ENCODE assay signal across 8 cellular contexts in the genomic region with DNA sequence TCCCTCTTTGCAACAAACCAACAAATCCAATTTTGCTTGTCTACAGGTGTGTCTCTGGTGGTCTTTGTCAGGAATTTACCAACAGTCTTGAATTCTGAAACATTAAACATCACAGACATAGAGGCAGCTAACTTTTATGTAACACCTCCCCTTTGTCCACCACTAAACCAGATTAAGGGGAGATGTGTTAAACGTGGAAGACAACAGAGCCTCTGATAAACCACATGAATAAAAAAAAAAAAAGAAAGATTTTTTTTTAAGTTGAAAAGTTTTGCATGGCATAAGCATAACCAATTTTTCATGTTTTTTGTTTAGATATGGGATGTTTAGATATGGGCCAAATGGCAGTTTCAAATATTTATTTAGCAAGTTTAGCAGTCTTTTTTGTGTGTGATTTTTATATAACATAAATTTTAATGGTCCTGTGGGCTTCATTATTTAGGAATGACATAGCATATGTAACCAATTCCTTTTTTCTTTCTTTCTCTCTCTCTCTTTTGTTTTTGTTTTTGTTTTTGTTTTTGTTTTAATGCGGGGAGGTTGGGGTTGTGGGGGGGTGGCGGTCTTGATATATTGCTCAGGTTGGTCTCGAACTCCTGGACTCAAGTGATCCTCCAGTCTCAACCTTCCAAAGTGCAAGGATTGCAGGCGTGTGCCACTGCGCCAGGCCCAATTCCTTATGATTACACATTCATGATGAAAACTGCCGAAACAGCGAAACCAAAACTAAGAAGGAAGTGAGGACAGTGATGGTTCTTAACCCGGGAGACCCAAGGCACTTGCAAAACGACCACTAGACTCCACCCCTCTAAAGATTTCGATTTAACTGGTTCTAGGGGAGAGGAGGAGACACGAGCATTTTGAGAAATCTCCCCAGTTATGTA.
A peak's percentile ranks its signal among the peaks of the same experiment; 100 is the strongest.
DNase-seq lines count a peak whose midpoint lies in the region; ATAC-seq and TF ChIP-seq lines count a peak whose summit lies in the region.

No MANE protein-coding gene starts in this region.

- no peaks in the 10 kb centered on the region for H3K9me3 ChIP-seq in A673 (ENCODE audit: low read depth, low read length, poor library complexity, severe bottlenecking)
- H3K9me3 ChIP-seq in iPS-20b (ENCODE audit: insufficient read depth, low read depth, low read length) = no peaks in the 10 kb centered on the region
- no peaks in the 10 kb centered on the region for H3K9me3 ChIP-seq in Caco-2

- no peaks in the 10 kb centered on the region for H3K9me3 Mint-ChIP-seq in stimulated activated effector memory CD8-positive, alpha-beta T cell treated with anti-CD3 and anti-CD28 coated beads, Interleukin-12 subunit alpha, Interleukin-12 subunit beta, amount 100 ng/mL, for 72 hours
- no peaks in the 10 kb centered on the region for H3K9me3 Mint-ChIP-seq in Caco-2 (ENCODE audit: unreplicated experiment)

- POLR2A ChIA-PET in A673 (lab: Charles Lee; ENCODE audit: low non-redundant PET) (no interaction called here), Caco-2 (lab: Charles Lee) (no interaction called here)

- CTCF ChIA-PET in A673 (lab: Charles Lee) (no interaction called here), Caco-2 (lab: Charles Lee) (no interaction called here)

- H3K36me3 Mint-ChIP-seq in stimulated activated effector memory CD8-positive, alpha-beta T cell treated with anti-CD3 and anti-CD28 coated beads, Interleukin-12 subunit alpha, Interleukin-12 subunit beta, amount 100 ng/mL, for 72 hours = peaks cover 14% of the 10 kb centered on the region
- H3K36me3 Mint-ChIP-seq in Caco-2 (ENCODE audit: insufficient read depth, unreplicated experiment) = peaks cover 10% of the 10 kb centered on the region

- no peak for TF ChIP-seq CTCF in A673 (conservative IDR thresholded peaks at IDR 0.05; ENCODE audit: low read depth, low read length)
- TF ChIP-seq CTCF in Caco-2 (IDR thresholded peaks at IDR 0.05; ENCODE audit: insufficient read depth in 1 of 2, low read depth in 1 of 2, low read length in 1 of 2, severe bottlenecking in 1 of 2, unreplicated experiment in 1 of 2) = no peak

- H3K27me3 ChIP-seq in A673 (replicated peaks; ENCODE audit: insufficient read depth, low read depth, low read length, poor library complexity) = no peaks in the 10 kb centered on the region
- H3K27me3 ChIP-seq in iPS-20b (ENCODE audit: insufficient read depth, low read length) = no peaks in the 10 kb centered on the region
- H3K27me3 ChIP-seq in Caco-2 (replicated peaks; ENCODE audit: control insufficient read depth, insufficient read depth, low read length) = no peaks in the 10 kb centered on the region

- H3K9ac ChIP-seq in iPS-20b (ENCODE audit: low read depth, low read length) = peak overlapping the region; percentile 65; the same call in 1 of the 2 replicates

- DNase-seq in A673 (ENCODE audit: low spot score) (peak; percentile 57), NCI-H226 (peak; percentile 58), astrocyte of the hippocampus (ENCODE audit: low read depth, low spot score) (peak; percentile 40), NCI-H510A (lab: John Stamatoyannopoulos, UW) (no peak), Caco-2 (no peak)
- peak in 1 of 2 donors; percentile 63 for DNase-seq in stimulated activated effector memory CD8-positive, alpha-beta T cell treated with anti-CD3 and anti-CD28 coated beads, Interleukin-12 subunit alpha, Interleukin-12 subunit beta, amount 100 ng/mL, for 72 hours (ENCODE audit: low spot score in 2 of 2)

- H3K4me3 ChIP-seq in A673 (ENCODE audit: low read depth, low read length, poor library complexity, severe bottlenecking) (peak overlapping the region; percentile 42), iPS-20b (ENCODE audit: low read length) (peak overlapping the region; percentile 80), Caco-2 (ENCODE audit: low read depth, low read length) (no peak overlapping the region)

- H3K4me1 Mint-ChIP-seq in stimulated activated effector memory CD8-positive, alpha-beta T cell treated with anti-CD3 and anti-CD28 coated beads, Interleukin-12 subunit alpha, Interleukin-12 subunit beta, amount 100 ng/mL, for 72 hours = peaks cover 47% of the 10 kb centered on the region
- peaks cover 2% of the 10 kb centered on the region for H3K4me1 Mint-ChIP-seq in Caco-2 (ENCODE audit: low read depth, unreplicated experiment)

- H3K4me1 ChIP-seq in A673 (ENCODE audit: insufficient read depth, low read length, poor library complexity, severe bottlenecking) (no peaks in the 10 kb centered on the region), iPS-20b (ENCODE audit: insufficient read depth, low read length) (no peaks in the 10 kb centered on the region), Caco-2 (peaks cover under 1% of the 10 kb centered on the region; the same call in 1 of the 2 replicates)

- peak overlapping the region; percentile 72 for H3K4me3 Mint-ChIP-seq in stimulated activated effector memory CD8-positive, alpha-beta T cell treated with anti-CD3 and anti-CD28 coated beads, Interleukin-12 subunit alpha, Interleukin-12 subunit beta, amount 100 ng/mL, for 72 hours
- no peak overlapping the region for H3K4me3 Mint-ChIP-seq in Caco-2 (ENCODE audit: unreplicated experiment)

- H3K27me3 Mint-ChIP-seq in Caco-2 (ENCODE audit: insufficient read depth, unreplicated experiment) = no peaks in the 10 kb centered on the region

- intact Hi-C loops in A673 (cut with micrococcal nuclease; ENCODE audit: unreplicated experiment) = no loop called here
- intact Hi-C loops in Caco-2 (cut with micrococcal nuclease; ENCODE audit: unreplicated experiment) = no loop called here

- BruUV-seq in A673 (replicated peaks; lab: Mats Ljungman, UMichigan) (no TSS peak), Caco-2 (replicated peaks; lab: Mats Ljungman, UMichigan) (no TSS peak)

- ATAC-seq in GM19372 (IDR thresholded peaks at IDR 0.05; ENCODE audit: low read depth, unreplicated experiment) = peak; percentile 51
- peak; percentile 33 for ATAC-seq in stimulated activated effector memory CD8-positive, alpha-beta T cell treated with anti-CD3 and anti-CD28 coated beads, Interleukin-12 subunit alpha, Interleukin-12 subunit beta, amount 100 ng/mL, for 72 hours

- H3K36me3 ChIP-seq in A673 (ENCODE audit: insufficient read depth, low read length, poor library complexity, severe bottlenecking) (no peaks in the 10 kb centered on the region), iPS-20b (ENCODE audit: insufficient read depth, low read depth, low read length) (no peaks in the 10 kb centered on the region), Caco-2 (ENCODE audit: control insufficient read depth, insufficient read depth, low read length) (no peaks in the 10 kb centered on the region)

- H3K27ac Mint-ChIP-seq in stimulated activated effector memory CD8-positive, alpha-beta T cell treated with anti-CD3 and anti-CD28 coated beads, Interleukin-12 subunit alpha, Interleukin-12 subunit beta, amount 100 ng/mL, for 72 hours = peak overlapping the region; percentile 99
- H3K27ac Mint-ChIP-seq in Caco-2 (ENCODE audit: unreplicated experiment) = no peak overlapping the region

- peak overlapping the region; percentile 55 for H3K27ac ChIP-seq in A673 (ENCODE audit: low read depth, low read length, poor library complexity, severe bottlenecking)
- no peak overlapping the region for H3K27ac ChIP-seq in iPS-20b (ENCODE audit: low read length)

Comparison
In these comparisons a context has a peak if more than half of its experiments do, and no peak if none do; other contexts are left out.
1. DNase-seq: peak in A673 (single experiment), NCI-H226 (single experiment) and astrocyte of the hippocampus (single experiment); none in NCI-H510A (single experiment) and Caco-2 (0 of 2).